ENCODE assay signal across 6 cellular contexts in the genomic region with DNA sequence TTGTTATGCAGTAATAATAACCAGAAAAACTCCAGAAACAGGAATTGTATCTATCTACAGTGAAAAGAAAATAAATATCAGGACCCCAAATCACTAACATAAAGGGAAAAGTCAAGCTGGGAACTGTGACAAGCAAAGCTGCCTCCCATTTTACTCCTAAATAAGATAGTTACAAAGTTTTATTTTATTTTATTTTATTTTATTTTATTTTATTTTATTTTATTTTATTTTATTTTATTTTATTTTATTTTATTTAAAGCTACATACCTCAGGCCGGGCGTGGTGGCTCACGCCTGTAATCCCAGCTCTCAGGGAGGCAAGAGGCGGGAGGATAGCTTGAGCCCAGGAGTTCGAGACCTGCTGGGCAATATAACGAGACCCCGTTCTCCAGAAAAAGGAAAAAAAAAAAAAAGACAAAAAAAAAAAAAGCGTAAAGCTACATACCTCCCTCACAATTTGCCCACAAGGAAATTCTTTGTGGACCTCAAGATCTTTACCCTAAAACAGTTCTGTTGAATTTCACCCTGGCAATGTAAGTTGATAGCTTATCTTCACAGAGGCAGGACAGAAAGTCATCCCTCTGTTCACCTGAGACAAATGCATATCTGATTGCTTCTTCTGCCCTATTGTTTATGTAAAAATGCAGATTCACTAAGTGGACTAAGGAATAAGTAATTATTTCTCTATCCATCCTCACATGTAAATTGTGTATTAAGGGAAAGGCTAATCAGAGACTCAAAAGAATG.
A peak's percentile ranks its signal among the peaks of the same experiment; 100 is the strongest.
DNase-seq lines count a peak whose midpoint lies in the region; ATAC-seq, FAIRE-seq and TF ChIP-seq lines count a peak whose summit lies in the region.
"Not testable (repeated sequence)": the region's sequence is repeated elsewhere in the genome, so short reads cannot be mapped to it uniquely, and the experiment has no call there.

No MANE protein-coding gene starts in this region.

- H3K4me3 Mint-ChIP-seq in Calu3 (ENCODE audit: low read depth, unreplicated experiment); IgD-negative memory B cell; activated CD4-positive, alpha-beta memory T cell treated with anti-CD3 and anti-CD28 coated beads for 36 hours; stimulated activated naive B cell treated with anti-CD40 and anti-IgM and Interleukin-4, amounts not matched to agents 10 μg/mL and 1 μg/mL and 100 μg/mL, for 72 hours: not testable (repeated sequence)

- POLR2A ChIA-PET in PC-3 (lab: Charles Lee; ENCODE audit: unreplicated experiment), result interaction anchor here (0.7 to 1.3 kb wide), 2 partner anchors 96 to 99 kb away, joined by 6 to 8 read pairs; a partner anchor contains a TSS
- POLR2A ChIA-PET in activated CD4-positive, alpha-beta memory T cell treated with anti-CD3 and anti-CD28 coated beads for 36 hours (lab: Charles Lee), result not testable (repeated sequence)
- POLR2A ChIA-PET in H1 (lab: Charles Lee; ENCODE audit: partially characterized antibody), result interaction anchor here (0.7 to 4.9 kb wide), 11 partner anchors 18 to 1642 kb away, joined by 3 to 23 read pairs (median 5); a partner anchor contains a TSS

- not testable (repeated sequence) for BruUV-seq in Calu3 (replicated peaks; lab: Mats Ljungman, UMichigan); PC-3 (replicated peaks; lab: Mats Ljungman, UMichigan)

- not testable (repeated sequence) for H3K27ac ChIP-seq in PC-3 (ENCODE audit: low read length); H1 (ENCODE audit: low read depth, low read length)

- TF ChIP-seq CTCF in Calu3 (IDR thresholded peaks at IDR 0.05; ENCODE audit: unreplicated experiment); PC-3 (conservative IDR thresholded peaks at IDR 0.05; ENCODE audit: low read depth, low read length); H1 (IDR thresholded peaks at IDR 0.05; ENCODE audit: control extremely low read depth in 1 of 3, insufficient read depth in 1 of 3, low read depth in 1 of 3, low read length in 3 of 3): not testable (repeated sequence)

- H2AFZ ChIP-seq in PC-3 (ENCODE audit: low read length); H1 (ENCODE audit: low read length): not testable (repeated sequence)

- H2BK12ac ChIP-seq in H1 (ENCODE audit: low read depth, low read length), result peak overlapping the region; percentile 89; the same call in 1 of the 2 replicates

- H3K56ac ChIP-seq in H1 (replicated peaks; ENCODE audit: insufficient read length, low read depth, low read length), result not testable (repeated sequence)

- not testable (repeated sequence) for DNase-seq in Calu3; PC-3; activated CD4-positive, alpha-beta memory T cell treated with anti-CD3 and anti-CD28 coated beads for 36 hours; H1 (ENCODE audit: low read depth in 1 of 2, low spot score in 2 of 2); stimulated activated naive B cell treated with anti-CD40 and anti-IgM and Interleukin-4, amounts not matched to agents 10 μg/mL and 1 μg/mL and 100 μg/mL, for 72 hours

- not testable (repeated sequence) for H2AK5ac ChIP-seq in H1 (ENCODE audit: low read depth, low read length)

- H3K9ac ChIP-seq in PC-3 (ENCODE audit: low read length); H1 (replicated peaks in 1 of 4; ENCODE audit: extremely low read depth in 1 of 4, low read depth in 3 of 4, low read length in 3 of 4): not testable (repeated sequence)

- intact Hi-C loops in Calu3 (cut with micrococcal nuclease; ENCODE audit: unreplicated experiment), result not testable (repeated sequence)
- intact Hi-C loops in PC-3 (cut with micrococcal nuclease), result loop anchor here (5.0 kb wide), 1 partner anchor 125 kb away; no protein-coding TSS in a partner anchor
- intact Hi-C loops in activated CD4-positive, alpha-beta memory T cell treated with anti-CD3 and anti-CD28 coated beads for 36 hours (cut with micrococcal nuclease), result loop anchor here (1.0 to 2.0 kb wide), 2 partner anchors 25 to 278 kb away; no protein-coding TSS in a partner anchor

- H3K4me1 ChIP-seq in PC-3 (ENCODE audit: insufficient read depth, low read length), result peaks cover 16% of the 10 kb centered on the region; the same call in 1 of the 2 replicates
- not testable (repeated sequence) for H3K4me1 ChIP-seq in H1 (replicated peaks in 1 of 4; ENCODE audit: control insufficient read depth in 3 of 4, insufficient read depth in 4 of 4, low read length in 3 of 4)

- H2BK20ac ChIP-seq in H1 (ENCODE audit: low read length), result not testable (repeated sequence)

- H3K27ac Mint-ChIP-seq in Calu3 (ENCODE audit: unreplicated experiment) (peak overlapping the region; percentile 6), IgD-negative memory B cell (peak overlapping the region in 2 of 3 donors; percentile 47 to 55)
- H3K27ac Mint-ChIP-seq in activated CD4-positive, alpha-beta memory T cell treated with anti-CD3 and anti-CD28 coated beads for 36 hours, result peak overlapping the region; percentile 54
- peak overlapping the region; percentile 60 for H3K27ac Mint-ChIP-seq in stimulated activated naive B cell treated with anti-CD40 and anti-IgM and Interleukin-4, amounts not matched to agents 10 μg/mL and 1 μg/mL and 100 μg/mL, for 72 hours

- H3K14ac ChIP-seq in H1 (ENCODE audit: insufficient read length), result not testable (repeated sequence)

- not testable (repeated sequence) for H2BK5ac ChIP-seq in H1 (ENCODE audit: low read depth, low read length)

- H3K23me2 ChIP-seq in H1 (ENCODE audit: low read depth, low read length), result not testable (repeated sequence)

- H3F3A ChIP-seq in PC-3 (ENCODE audit: low read length, unreplicated experiment), result not testable (repeated sequence)

- not testable (repeated sequence) for H3K4ac ChIP-seq in H1 (replicated peaks; ENCODE audit: insufficient read length, low read depth, low read length)

- H4K8ac ChIP-seq in H1 (ENCODE audit: extremely low read depth, insufficient read depth, low read length), result not testable (repeated sequence)

- TF ChIP-seq POLR2A in H1 (IDR thresholded peaks at IDR 0.05; ENCODE audit: control extremely low read depth in 1 of 2, low read depth in 2 of 2, low read length in 2 of 2), result not testable (repeated sequence)

- H3K79me1 ChIP-seq in H1 (ENCODE audit: low read depth, low read length), result not testable (repeated sequence)

- not testable (repeated sequence) for H4K20me1 ChIP-seq in PC-3 (ENCODE audit: low read length); H1 (replicated peaks in 1 of 2; ENCODE audit: control insufficient read depth in 1 of 2, insufficient read depth in 2 of 2, low read length in 2 of 2)

- not testable (repeated sequence) for H3K9me3 Mint-ChIP-seq in Calu3 (ENCODE audit: low read depth, unreplicated experiment); IgD-negative memory B cell; activated CD4-positive, alpha-beta memory T cell treated with anti-CD3 and anti-CD28 coated beads for 36 hours; stimulated activated naive B cell treated with anti-CD40 and anti-IgM and Interleukin-4, amounts not matched to agents 10 μg/mL and 1 μg/mL and 100 μg/mL, for 72 hours

- H2BK15ac ChIP-seq in H1 (ENCODE audit: low read length), result not testable (repeated sequence)

- not testable (repeated sequence) for TF ChIP-seq EP300 in H1 (IDR thresholded peaks at IDR 0.05; ENCODE audit: borderline replicate concordance in 1 of 2, low read depth in 2 of 2, low read length in 2 of 2)

- H3K4me2 ChIP-seq in PC-3 (ENCODE audit: low read length) (peak overlapping the region; percentile 45; the same call in 1 of the 2 replicates), H1 (ENCODE audit: insufficient read depth in 1 of 2, low read depth in 2 of 2, low read length in 2 of 2) (peak overlapping the region in 1 of 2 experiments; percentile 36; a peak in 2 of 4 replicates)

- not testable (repeated sequence) for H3K27me3 ChIP-seq in PC-3 (ENCODE audit: low read length); H1 (replicated peaks in 1 of 4; ENCODE audit: control insufficient read depth in 3 of 4, extremely low read depth in 1 of 4, insufficient read depth in 3 of 4, low read length in 3 of 4)

- H3K23ac ChIP-seq in H1 (ENCODE audit: insufficient read length), result not testable (repeated sequence)

- not testable (repeated sequence) for H4K91ac ChIP-seq in H1 (replicated peaks; ENCODE audit: insufficient read length, low read length)

- not testable (repeated sequence) for FAIRE-seq in H1 (lab: Jason Lieb, UNC)

- H3K36me3 Mint-ChIP-seq in Calu3 (ENCODE audit: insufficient read depth, unreplicated experiment), result peaks cover 24% of the 10 kb centered on the region
- H3K36me3 Mint-ChIP-seq in IgD-negative memory B cell; activated CD4-positive, alpha-beta memory T cell treated with anti-CD3 and anti-CD28 coated beads for 36 hours; stimulated activated naive B cell treated with anti-CD40 and anti-IgM and Interleukin-4, amounts not matched to agents 10 μg/mL and 1 μg/mL and 100 μg/mL, for 72 hours: not testable (repeated sequence)

- not testable (repeated sequence) for H3K27me3 Mint-ChIP-seq in Calu3 (ENCODE audit: unreplicated experiment); IgD-negative memory B cell; activated CD4-positive, alpha-beta memory T cell treated with anti-CD3 and anti-CD28 coated beads for 36 hours
- H3K27me3 Mint-ChIP-seq in stimulated activated naive B cell treated with anti-CD40 and anti-IgM and Interleukin-4, amounts not matched to agents 10 μg/mL and 1 μg/mL and 100 μg/mL, for 72 hours, result peaks cover 2 to 18% of the 10 kb centered on the region in 2 donors

- not testable (repeated sequence) for H2BK120ac ChIP-seq in H1 (replicated peaks; ENCODE audit: low read depth, low read length)

- not testable (repeated sequence) for H3K4me3 ChIP-seq in PC-3 (ENCODE audit: low read length); H1 (ENCODE audit: extremely low read depth in 1 of 4, insufficient read depth in 2 of 4, low read depth in 3 of 4, low read length in 4 of 4)

- ATAC-seq in PC-3; stimulated activated naive B cell treated with anti-CD40 and anti-IgM and Interleukin-4, amounts not matched to agents 10 μg/mL and 1 μg/mL and 100 μg/mL, for 72 hours (replicated peaks): not testable (repeated sequence)

- H4K5ac ChIP-seq in H1 (ENCODE audit: insufficient read length, low read depth, low read length), result not testable (repeated sequence)

- TF ChIP-seq RAD21 in H1 (IDR thresholded peaks at IDR 0.05 in 1 of 2, conservative IDR thresholded peaks at IDR 0.05 in 1 of 2; ENCODE audit: low read depth in 2 of 2, low read length in 2 of 2), result not testable (repeated sequence)

- H3K9me2 ChIP-seq in PC-3 (replicated peaks; ENCODE audit: low read length), result not testable (repeated sequence)

- 84% methylated on average over 6 of the region's 8 CpGs; no CpG with 5 or more reads in 1 of the 2 experiments for WGBS in H1 (ENCODE audit: extremely low coverage in 1 of 2, insufficient coverage in 1 of 2, insufficient read length in 1 of 2, insufficient replicate concordance in 2 of 2, low coverage in 1 of 2, low lambda C conversion rate in 2 of 2, missing lambda C conversion rate in 1 of 2), 2 experiments

- H3K9me3 ChIP-seq in PC-3 (ENCODE audit: low read length); H1 (ENCODE audit: insufficient read depth in 2 of 2, low read depth in 1 of 2, low read length in 1 of 2): not testable (repeated sequence)

- H3K36me3 ChIP-seq in PC-3 (ENCODE audit: low read depth, low read length); H1 (ENCODE audit: control insufficient read depth in 2 of 4, insufficient read depth in 4 of 4, low read length in 3 of 4): not testable (repeated sequence)

- not testable (repeated sequence) for H3K79me2 ChIP-seq in PC-3 (ENCODE audit: low read length); H1 (ENCODE audit: control insufficient read depth in 1 of 2, insufficient read depth in 2 of 2, low read length in 2 of 2)

- peaks cover 19% of the 10 kb centered on the region for H3K4me1 Mint-ChIP-seq in Calu3 (ENCODE audit: low read depth, unreplicated experiment)
- peaks cover 10 to 19% (median 11%) of the 10 kb centered on the region in 3 donors for H3K4me1 Mint-ChIP-seq in IgD-negative memory B cell
- peaks cover 15% of the 10 kb centered on the region for H3K4me1 Mint-ChIP-seq in activated CD4-positive, alpha-beta memory T cell treated with anti-CD3 and anti-CD28 coated beads for 36 hours (ENCODE audit: low read depth)
- peaks cover 9 to 13% of the 10 kb centered on the region in 2 donors for H3K4me1 Mint-ChIP-seq in stimulated activated naive B cell treated with anti-CD40 and anti-IgM and Interleukin-4, amounts not matched to agents 10 μg/mL and 1 μg/mL and 100 μg/mL, for 72 hours

- CTCF ChIA-PET in Calu3 (lab: Charles Lee) (interaction anchor here (0.6 to 2.3 kb wide), 9 partner anchors 13 to 1600 kb away, joined by 3 to 23 read pairs (median 6); a partner anchor contains a TSS), PC-3 (lab: Charles Lee) (interaction anchor here (0.6 to 1.9 kb wide), 6 partner anchors 11 to 110 kb away, joined by 4 to 19 read pairs (median 6); a partner anchor contains a TSS), H1 (lab: Charles Lee; ENCODE audit: partially characterized antibody) (interaction anchor here (0.6 to 3.7 kb wide), 29 partner anchors 10 to 646 kb away, joined by 3 to 30 read pairs (median 4); a partner anchor contains a TSS)
- CTCF ChIA-PET in activated CD4-positive, alpha-beta memory T cell treated with anti-CD3 and anti-CD28 coated beads for 36 hours (lab: Charles Lee), result interaction anchor here (0.7 to 7.0 kb wide), 22 partner anchors 9 to 670 kb away, joined by 3 to 97 read pairs (median 5); partner anchors contain the start of gene POM121L2

- H3K18ac ChIP-seq in H1 (ENCODE audit: extremely low read depth, low read length), result not testable (repeated sequence)

Comparison
In these comparisons a context has a peak if more than half of its experiments do, and no peak if none do; other contexts are left out.
1. H3K27ac Mint-ChIP-seq: peak in every context shown above with its lines; median percentile 60 in stimulated activated naive B cell treated with anti-CD40 and anti-IgM and Interleukin-4, amounts not matched to agents 10 μg/mL and 1 μg/mL and 100 μg/mL, for 72 hours; 54 in activated CD4-positive, alpha-beta memory T cell treated with anti-CD3 and anti-CD28 coated beads for 36 hours; 51 in IgD-negative memory B cell; 6 in Calu3.